ENCODE assay signal across 29 cellular contexts in genomic region chr12:48041591-48042423, GRCh38. TPM values are rescaled to one million over a fixed set of nuclear protein-coding genes. Genes with fewer than 3 reads are reported as not detected.
"Had no signal": no experiment of that assay in that cellular context is flagged by ENCODE, and none has a peak within 500 bp of the region (broad histone marks: within the 10 kb centered on the region; RNA-seq: fewer than 3 reads in every experiment).

No MANE protein-coding gene starts in this region.

- DNase-seq: hypothalamus; immature natural killer cell; left ventricle myocardium inferior; midbrain; mucosa of descending colon; naive thymus-derived CD4-positive, alpha-beta T cell; ovary; right lobe of liver; stimulated activated CD4-positive, alpha-beta T cell treated with anti-CD3 and anti-CD28 coated beads, Interleukin-1b, Interleukin-23, amount 100 ng/mL, for 48 hours; stimulated activated CD4-positive, alpha-beta T cell treated with anti-CD3 and anti-CD28 coated beads, Interleukin-2, amount 100 ng/mL, for 48 hours; stimulated activated CD4-positive, alpha-beta T cell treated with anti-CD3 and anti-CD28 coated beads, Interleukin-4, amount 100 ng/mL, for 4 hours; stimulated activated CD8-positive, alpha-beta memory T cell treated with anti-CD3 and anti-CD28 coated beads, Interleukin-4, amount 100 ng/mL, for 48 hours; stimulated activated naive CD8-positive, alpha-beta T cell treated with anti-CD3 and anti-CD28 coated beads, Interleukin-15, Interleukin-2, amounts not matched to agents 100 U/mL and 50 U/mL, for 24 hours; stomach; testis; thyroid gland; transverse colon; upper lobe of left lung had no signal

- H3K4me3 ChIP-seq: left ventricle myocardium inferior, mucosa of descending colon, ovary, right atrium auricular region, right lobe of liver, smooth muscle cell, stomach, testis, thyroid gland, transverse colon, upper lobe of left lung, vagina had no signal

- H3K36me3 ChIP-seq: ovary had no signal

- FAIRE-seq: islet of Langerhans had no signal

- H3K4me2 ChIP-seq: smooth muscle cell had no signal

- H3K27me3 ChIP-seq: ovary, right atrium auricular region, right lobe of liver, stomach, testis, thyroid gland, transverse colon, upper lobe of left lung, vagina had no signal

- ATAC-seq: mucosa of descending colon; naive thymus-derived CD4-positive, alpha-beta T cell; natural killer cell treated with Interleukin-12 subunit alpha and Interleukin-12 subunit beta and Interleukin-15 and Interleukin-18, amount 100 ng/mL, for 72 hours; right lobe of liver; stimulated activated memory B cell treated with anti-CD40 and anti-IgM and Interleukin-4, amounts not matched to agents 10 μg/mL and 1 μg/mL and 100 μg/mL, for 72 hours; stimulated activated naive CD8-positive, alpha-beta T cell treated with anti-CD3 and anti-CD28 coated beads, Interleukin-15, Interleukin-2, amounts not matched to agents 100 U/mL and 50 U/mL, for 24 hours had no signal

- H3K27ac ChIP-seq: left ventricle myocardium inferior, ovary, right atrium auricular region, right lobe of liver, stomach, thyroid gland, transverse colon, upper lobe of left lung, vagina had no signal

- H3K9me3 ChIP-seq: left ventricle myocardium inferior, mucosa of descending colon, ovary, right atrium auricular region, right lobe of liver, stomach, testis, thyroid gland, transverse colon, upper lobe of left lung, vagina had no signal

- H3K4me1 ChIP-seq: left ventricle myocardium inferior, right atrium auricular region, right lobe of liver, thyroid gland, vagina had no signal

RNA-seq across cellular contexts. Expression of gene COL2A1, which starts 37.5 kb away (rescaled TPM):
- total RNA-seq: left ventricle myocardium inferior; lung microvascular endothelial cell; mesenteric fat pad; naive thymus-derived CD4-positive, alpha-beta T cell; natural killer cell treated with Interleukin-12 subunit alpha and Interleukin-12 subunit beta and Interleukin-15 and Interleukin-18, amount 100 ng/mL, for 72 hours; pulmonary artery endothelial cell; renal cortical epithelial cell; right atrium auricular region; right lobe of liver; thyroid gland; vagina had no signal
- polyA plus RNA-seq: immature natural killer cell; naive thymus-derived CD4-positive, alpha-beta T cell; urinary bladder had no signal
